ENCODE assay signal across 12 cellular contexts in the genomic region with DNA sequence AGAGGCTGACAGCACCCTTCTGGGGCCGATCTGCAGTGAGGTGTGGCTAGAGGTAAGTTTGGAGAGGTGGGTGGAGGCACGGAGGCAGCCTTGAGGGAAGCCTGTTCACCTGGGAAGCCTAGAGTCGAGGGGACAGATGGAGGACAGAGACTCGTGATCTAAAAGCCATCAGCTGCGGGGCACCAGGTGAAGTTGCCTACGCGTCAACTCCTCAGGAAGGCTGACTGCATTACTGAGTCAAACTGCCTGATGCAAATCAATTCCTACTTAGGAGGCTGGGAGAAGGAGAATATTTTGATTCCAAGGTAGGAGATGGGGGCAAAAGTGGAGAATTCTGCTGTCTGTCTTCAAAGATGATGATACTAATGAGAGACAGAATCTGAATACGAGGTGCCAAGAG.
DNase-seq lines count a peak whose midpoint lies in the region; ATAC-seq and TF ChIP-seq lines count a peak whose summit lies in the region.
"Had no signal": no experiment of that assay in that cellular context is flagged by ENCODE, and none has a peak within 500 bp of the region (broad histone marks: within the 10 kb centered on the region; RNA-seq: fewer than 3 reads in every experiment).

No MANE protein-coding gene starts in this region.

- no peak for DNase-seq in activated CD4-positive, alpha-beta T cell treated with anti-CD3 and anti-CD28 coated beads, Interleukin-2, amount 10 ng/mL, durations not matched to agents 7 days and 5 days
- DNase-seq in activated CD4-positive, alpha-beta T cell treated with anti-CD3 and anti-CD28 coated beads for 48 hours, result no peak
- no peak for DNase-seq in HL-60 (ENCODE audit: low read depth in 1 of 2, low spot score in 1 of 2)
- no peak for DNase-seq in stimulated activated naive B cell treated with anti-CD40 and anti-IgM and Interleukin-4, amounts not matched to agents 10 μg/mL and 1 μg/mL and 100 μg/mL, for 72 hours
- no peak for DNase-seq in NCI-H524 (lab: John Stamatoyannopoulos, UW)
- DNase-seq: activated CD4-positive, alpha-beta T cell treated with anti-CD3 and anti-CD28 coated beads for 1 hour; Calu3; NCI-H1105 had no signal

- no peaks in the 10 kb centered on the region for H3K9me3 Mint-ChIP-seq in activated CD4-positive, alpha-beta T cell treated with anti-CD3 and anti-CD28 coated beads, Interleukin-2, amount 10 ng/mL, durations not matched to agents 7 days and 5 days
- H3K9me3 Mint-ChIP-seq in dendritic cell treated with granulocyte-macrophage colony-stimulating factor and Interleukin-4, amounts not matched to agents 40 ng/mL and 50 ng/mL, for 4 days, result no peaks in the 10 kb centered on the region
- H3K9me3 Mint-ChIP-seq in stimulated activated naive B cell treated with anti-CD40 and anti-IgM and Interleukin-4, amounts not matched to agents 10 μg/mL and 1 μg/mL and 100 μg/mL, for 72 hours, result no peaks in the 10 kb centered on the region

- H3K27ac Mint-ChIP-seq in activated CD4-positive, alpha-beta T cell treated with anti-CD3 and anti-CD28 coated beads, Interleukin-2, amount 10 ng/mL, durations not matched to agents 7 days and 5 days, result peak overlapping the region; percentile 27
- peak overlapping the region; percentile 91 for H3K27ac Mint-ChIP-seq in dendritic cell treated with granulocyte-macrophage colony-stimulating factor and Interleukin-4, amounts not matched to agents 40 ng/mL and 50 ng/mL, for 4 days
- peak overlapping the region; percentile 53 for H3K27ac Mint-ChIP-seq in stimulated activated naive B cell treated with anti-CD40 and anti-IgM and Interleukin-4, amounts not matched to agents 10 μg/mL and 1 μg/mL and 100 μg/mL, for 72 hours

- no peak overlapping the region for H3K4me3 ChIP-seq in HL-60 (replicated peaks; ENCODE audit: insufficient read depth, low read length)
- H3K4me3 ChIP-seq: gastrocnemius medialis had no signal

- peak overlapping the region; percentile 72 for H3K27ac ChIP-seq in HL-60 (replicated peaks)

- POLR2A ChIA-PET in activated CD4-positive, alpha-beta T cell treated with anti-CD3 and anti-CD28 coated beads, Interleukin-2, amount 10 ng/mL, durations not matched to agents 7 days and 5 days (lab: Charles Lee), result no interaction called here

- peaks cover 36% of the 10 kb centered on the region for H3K4me1 Mint-ChIP-seq in activated CD4-positive, alpha-beta T cell treated with anti-CD3 and anti-CD28 coated beads, Interleukin-2, amount 10 ng/mL, durations not matched to agents 7 days and 5 days
- H3K4me1 Mint-ChIP-seq in dendritic cell treated with granulocyte-macrophage colony-stimulating factor and Interleukin-4, amounts not matched to agents 40 ng/mL and 50 ng/mL, for 4 days (ENCODE audit: low read depth), result peaks cover 53% of the 10 kb centered on the region
- peaks cover 49 to 76% of the 10 kb centered on the region in 2 donors for H3K4me1 Mint-ChIP-seq in stimulated activated naive B cell treated with anti-CD40 and anti-IgM and Interleukin-4, amounts not matched to agents 10 μg/mL and 1 μg/mL and 100 μg/mL, for 72 hours

- intact Hi-C loops in dendritic cell treated with granulocyte-macrophage colony-stimulating factor and Interleukin-4, amounts not matched to agents 40 ng/mL and 50 ng/mL, for 4 days (cut with micrococcal nuclease), result no loop called here

- no peak for ATAC-seq in stimulated activated naive B cell treated with anti-CD40 and anti-IgM and Interleukin-4, amounts not matched to agents 10 μg/mL and 1 μg/mL and 100 μg/mL, for 72 hours (replicated peaks)
- ATAC-seq in HG03097 (IDR thresholded peaks at IDR 0.05; ENCODE audit: low FRiP score, unreplicated experiment) (no peak), GM19023 (IDR thresholded peaks at IDR 0.05; ENCODE audit: unreplicated experiment) (no peak)

- CTCF ChIA-PET in activated CD4-positive, alpha-beta T cell treated with anti-CD3 and anti-CD28 coated beads, Interleukin-2, amount 10 ng/mL, durations not matched to agents 7 days and 5 days (lab: Charles Lee), result interaction anchor here (1.4 to 6.7 kb wide), 2 partner anchors 10 to 14 kb away, joined by 4 to 32 read pairs; no protein-coding TSS in a partner anchor

- H3K27me3 Mint-ChIP-seq in activated CD4-positive, alpha-beta T cell treated with anti-CD3 and anti-CD28 coated beads, Interleukin-2, amount 10 ng/mL, durations not matched to agents 7 days and 5 days, result no peaks in the 10 kb centered on the region
- H3K27me3 Mint-ChIP-seq in dendritic cell treated with granulocyte-macrophage colony-stimulating factor and Interleukin-4, amounts not matched to agents 40 ng/mL and 50 ng/mL, for 4 days, result peaks cover 7% of the 10 kb centered on the region
- no peaks in the 10 kb centered on the region for H3K27me3 Mint-ChIP-seq in stimulated activated naive B cell treated with anti-CD40 and anti-IgM and Interleukin-4, amounts not matched to agents 10 μg/mL and 1 μg/mL and 100 μg/mL, for 72 hours

- TF ChIP-seq CTCF in HL-60 (IDR thresholded peaks at IDR 0.05; ENCODE audit: insufficient read depth, low read length), result no peak

- H3K4me3 Mint-ChIP-seq in activated CD4-positive, alpha-beta T cell treated with anti-CD3 and anti-CD28 coated beads, Interleukin-2, amount 10 ng/mL, durations not matched to agents 7 days and 5 days, result no peak overlapping the region
- peak overlapping the region; percentile 1 for H3K4me3 Mint-ChIP-seq in dendritic cell treated with granulocyte-macrophage colony-stimulating factor and Interleukin-4, amounts not matched to agents 40 ng/mL and 50 ng/mL, for 4 days
- peak overlapping the region; percentile 52 to 54 for H3K4me3 Mint-ChIP-seq in stimulated activated naive B cell treated with anti-CD40 and anti-IgM and Interleukin-4, amounts not matched to agents 10 μg/mL and 1 μg/mL and 100 μg/mL, for 72 hours

- H3K27me3 ChIP-seq in HL-60 (ENCODE audit: insufficient read depth, poor library complexity, severe bottlenecking), result no peaks in the 10 kb centered on the region
- H3K27me3 ChIP-seq: gastrocnemius medialis had no signal

- H3K36me3 Mint-ChIP-seq in activated CD4-positive, alpha-beta T cell treated with anti-CD3 and anti-CD28 coated beads, Interleukin-2, amount 10 ng/mL, durations not matched to agents 7 days and 5 days (ENCODE audit: low read depth), result peaks cover 6% of the 10 kb centered on the region
- peaks cover 7% of the 10 kb centered on the region for H3K36me3 Mint-ChIP-seq in dendritic cell treated with granulocyte-macrophage colony-stimulating factor and Interleukin-4, amounts not matched to agents 40 ng/mL and 50 ng/mL, for 4 days (ENCODE audit: low read depth)
- H3K36me3 Mint-ChIP-seq in stimulated activated naive B cell treated with anti-CD40 and anti-IgM and Interleukin-4, amounts not matched to agents 10 μg/mL and 1 μg/mL and 100 μg/mL, for 72 hours, result peaks cover 0 to 22% of the 10 kb centered on the region in 2 donors

Comparison
In these comparisons a context has a peak if more than half of its experiments do, and no peak if none do; other contexts are left out.
1. H3K27ac Mint-ChIP-seq: peak in every context shown above with its lines; median percentile 91 in dendritic cell treated with granulocyte-macrophage colony-stimulating factor and Interleukin-4, amounts not matched to agents 40 ng/mL and 50 ng/mL, for 4 days; 53 in stimulated activated naive B cell treated with anti-CD40 and anti-IgM and Interleukin-4, amounts not matched to agents 10 μg/mL and 1 μg/mL and 100 μg/mL, for 72 hours; 27 in activated CD4-positive, alpha-beta T cell treated with anti-CD3 and anti-CD28 coated beads, Interleukin-2, amount 10 ng/mL, durations not matched to agents 7 days and 5 days.